In the genomic region with DNA sequence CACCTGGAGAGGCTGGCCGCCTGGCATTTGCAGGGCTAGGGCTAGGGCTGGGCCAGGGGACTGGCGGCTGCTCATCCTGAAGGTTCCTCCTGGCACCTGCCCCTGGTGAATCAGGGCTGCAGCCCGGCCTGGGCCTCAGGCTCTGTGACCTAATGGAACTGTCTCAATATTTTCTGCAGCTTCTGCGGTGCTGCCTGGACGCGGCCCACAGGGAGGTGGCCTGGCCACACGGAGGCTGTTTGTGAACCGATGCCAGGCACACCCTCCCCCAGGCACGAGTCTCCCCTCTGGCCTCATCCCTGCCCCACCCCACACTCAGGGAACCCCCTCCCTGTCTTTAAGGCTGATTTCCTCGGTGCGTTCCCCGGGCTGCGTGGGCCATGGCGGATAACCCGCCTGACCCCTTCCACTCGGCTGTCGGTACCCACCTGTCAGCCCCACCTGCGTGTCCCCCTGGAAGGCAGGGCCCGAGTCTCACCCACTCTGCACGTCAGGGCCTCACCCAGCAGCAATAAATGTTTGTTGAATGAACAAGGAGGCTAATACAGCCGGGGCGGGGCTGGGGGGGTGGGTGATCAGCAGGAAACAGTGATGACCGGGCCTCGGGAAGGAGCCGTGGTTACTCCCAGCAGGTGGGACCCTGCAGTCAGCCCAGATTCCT, we compare ENCODE assay signal across 24 cellular contexts. TPM values are rescaled to one million over a fixed set of nuclear protein-coding genes. Genes with fewer than 3 reads are reported as not detected.
DNase-seq lines count a peak whose midpoint lies in the region; ATAC-seq, FAIRE-seq and TF ChIP-seq lines count a peak whose summit lies in the region.
"Had no signal": no experiment of that assay in that cellular context is flagged by ENCODE, and none has a peak within 500 bp of the region (broad histone marks: within the 10 kb centered on the region; RNA-seq: fewer than 3 reads in every experiment).

No MANE protein-coding gene starts in this region.

- H3K36me3 ChIP-seq in H7 (replicated peaks; ENCODE audit: control insufficient read depth, insufficient read depth, low read length) (no peaks in the 10 kb centered on the region), Peyer's patch (no peaks in the 10 kb centered on the region), iPS-15b (ENCODE audit: control insufficient read depth, insufficient read depth, low read length) (no peaks in the 10 kb centered on the region), small intestine (ENCODE audit: control insufficient read depth in 2 of 2, insufficient read depth in 2 of 2, low read length in 2 of 2) (no peaks in the 10 kb centered on the region)
- H3K36me3 ChIP-seq: ascending aorta, BE2C, esophagus muscularis mucosa, stomach, upper lobe of left lung had no signal

- peaks cover 0 to 22% (median 6%) of the 10 kb centered on the region in 4 donors for H3K4me1 ChIP-seq in Peyer's patch
- H3K4me1 ChIP-seq in iPS-15b (ENCODE audit: control insufficient read depth, insufficient read depth, low read length), result peaks cover 4% of the 10 kb centered on the region
- H3K4me1 ChIP-seq in small intestine (ENCODE audit: control insufficient read depth in 2 of 2, insufficient read depth in 1 of 2, low read depth in 1 of 2, low read length in 1 of 2), result no peaks in the 10 kb centered on the region

- 12 to 57% (median 36%) methylated on average over 22 to 25 of the region's 25 CpGs for WGBS in small intestine, 3 donors

- H3K4me3 ChIP-seq in H7 (ENCODE audit: insufficient read depth, low read depth, low read length) (no peak overlapping the region), Peyer's patch (peak overlapping the region in 2 of 4 donors; percentile 19 to 32), iPS-15b (ENCODE audit: low read depth, low read length) (no peak overlapping the region), small intestine (ENCODE audit: low read depth in 1 of 2, low read length in 2 of 2) (no peak overlapping the region)
- H3K4me3 ChIP-seq: ascending aorta, esophagus muscularis mucosa, stomach, upper lobe of left lung had no signal

- DNase-seq in H7 (peak; percentile 84), Peyer's patch (peak in 2 of 3 donors; percentile 72 to 82), small intestine (peak; percentile 69), ureter (ENCODE audit: low spot score) (no peak), DMS114 treated with DMSO at 0.1 percent for 48 hours (lab: John Stamatoyannopoulos, UW; ENCODE audit: unreplicated experiment) (no peak)
- DNase-seq: activated CD4-positive, alpha-beta T cell treated with anti-CD3 and anti-CD28 coated beads for 36 hours; activated naive CD4-positive, alpha-beta T cell treated with anti-CD3 and anti-CD28 coated beads, Interleukin-2, amount 10 ng/mL, durations not matched to agents 7 days and 5 days; activated T-cell treated with anti-CD3 and anti-CD28 coated beads, Interleukin-2, amount 50 U/mL, for 48 hours; BE2C; COR-L47; EL; KG1; NCI-H2081; NCI-H510A; stimulated activated CD4-positive, alpha-beta T cell treated with anti-CD3 and anti-CD28 coated beads, Interleukin-4, amount 100 ng/mL, for 4 hours; stomach; T-cell; upper lobe of left lung had no signal

- no peaks in the 10 kb centered on the region for H3K27me3 ChIP-seq in H7 (ENCODE audit: control insufficient read depth, insufficient read depth, low read length)
- no peaks in the 10 kb centered on the region for H3K27me3 ChIP-seq in Peyer's patch
- no peaks in the 10 kb centered on the region for H3K27me3 ChIP-seq in iPS-15b (ENCODE audit: control insufficient read depth, insufficient read depth, low read length)
- peaks cover 0 to 4% of the 10 kb centered on the region in 2 donors for H3K27me3 ChIP-seq in small intestine (ENCODE audit: control insufficient read depth in 2 of 2, insufficient read depth in 2 of 2, low read length in 2 of 2)
- H3K27me3 ChIP-seq: ascending aorta had no signal

- peak overlapping the region; percentile 12 for H3K9ac ChIP-seq in iPS-15b (ENCODE audit: low read depth, low read length)

- ATAC-seq in HG03280 (IDR thresholded peaks at IDR 0.05; ENCODE audit: unreplicated experiment), result no peak
- ATAC-seq: activated CD4-positive, alpha-beta T cell treated with anti-CD3 and anti-CD28 coated beads for 36 hours; Right ventricle myocardium inferior; T-cell had no signal

- no peak for FAIRE-seq in small intestine (lab: Jason Lieb, UNC)
- FAIRE-seq: GM18507 had no signal

- H3K9me3 ChIP-seq in Peyer's patch (peaks cover 0 to 8% (median 0%) of the 10 kb centered on the region in 4 donors), iPS-15b (ENCODE audit: control insufficient read depth, insufficient read depth, low read length) (no peaks in the 10 kb centered on the region), small intestine (ENCODE audit: control insufficient read depth, low read depth) (no peaks in the 10 kb centered on the region)
- H3K9me3 ChIP-seq: BE2C had no signal

- TF ChIP-seq POLR2A in Peyer's patch (IDR thresholded peaks at IDR 0.05), result no peak

- no peak for TF ChIP-seq CTCF in Peyer's patch (IDR thresholded peaks at IDR 0.05)

- peak overlapping the region in 2 of 4 donors; percentile 55 to 74 for H3K27ac ChIP-seq in Peyer's patch
- no peak overlapping the region for H3K27ac ChIP-seq in small intestine (ENCODE audit: low read depth in 1 of 2, low read length in 1 of 2)
- H3K27ac ChIP-seq: ascending aorta, esophagus muscularis mucosa, stomach, upper lobe of left lung had no signal

RNA-seq across cellular contexts. Expression of a gene that starts 54.5 kb away (rescaled TPM):
- 206 and 230 TPM in 2 replicates for total RNA-seq in H7 (2014; rRNA removed; shearing (Covaris generic))
- total RNA-seq in Peyer's patch (100 to 1,000 TPM in 1 of 4 donors, 10 to 100 TPM in 3; 47.1 to 129 (median 61.3) TPM), ureter (103 TPM)
- polyA plus RNA-seq in small intestine, result 10 to 100 TPM; 61.7 to 72.0 (median 61.9) TPM

Comparison
In these comparisons a context has a peak if more than half of its experiments do, and no peak if none do; other contexts are left out.
1. DNase-seq: peak in H7 (single experiment), Peyer's patch (2 of 3) and small intestine (single experiment); none in ureter (single experiment) and DMS114 treated with DMSO at 0.1 percent for 48 hours (single experiment).